14 cellular contexts compared by ENCODE assay signal in the genomic region with DNA sequence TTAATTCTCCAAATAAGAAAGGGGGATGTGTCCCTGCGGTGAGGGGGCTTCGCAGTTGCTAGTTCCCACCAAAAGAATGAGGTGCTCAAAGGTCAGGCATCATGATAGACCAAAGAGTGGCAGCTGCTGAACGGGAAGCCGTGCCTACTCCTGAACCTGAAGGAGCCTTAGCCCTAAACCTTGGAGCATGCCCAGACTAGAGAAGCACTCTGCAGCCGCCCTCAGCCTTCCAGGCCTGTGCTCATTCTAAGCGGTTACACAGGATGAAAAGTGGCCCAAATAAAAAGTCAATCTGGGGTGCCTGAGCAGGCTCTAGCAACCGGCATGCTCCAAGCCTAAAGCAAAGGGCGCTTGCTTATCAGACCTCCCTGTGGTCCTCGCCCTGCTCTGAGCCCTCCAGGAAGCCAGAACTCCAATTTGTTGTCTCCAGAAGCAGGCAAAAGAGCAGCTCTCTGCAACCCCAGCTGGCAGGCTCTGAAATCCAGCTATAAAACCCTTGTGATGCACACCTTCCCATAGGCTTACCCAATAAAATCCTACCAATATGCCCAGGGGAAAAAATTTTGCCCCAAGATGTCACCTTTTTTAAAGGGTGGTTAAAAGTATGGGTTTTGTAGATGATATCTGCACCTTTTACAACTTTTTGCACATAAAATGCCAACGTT. TPM values are rescaled to one million over a fixed set of nuclear protein-coding genes. Genes with fewer than 3 reads are reported as not detected.
A peak's percentile ranks its signal among the peaks of the same experiment; 100 is the strongest.
DNase-seq lines count a peak whose midpoint lies in the region; ATAC-seq, FAIRE-seq and TF ChIP-seq lines count a peak whose summit lies in the region.
"Had no signal": no experiment of that assay in that cellular context is flagged by ENCODE, and none has a peak within 500 bp of the region (broad histone marks: within the 10 kb centered on the region; RNA-seq: fewer than 3 reads in every experiment).

No MANE protein-coding gene starts in this region.

- TF ChIP-seq POLR2A in IMR-90 (IDR thresholded peaks at IDR 0.05; ENCODE audit: low read depth, low read length) = no peak
- no peak for TF ChIP-seq POLR2A in erythroblast (IDR thresholded peaks at IDR 0.05; ENCODE audit: low read length)
- no peak for TF ChIP-seq POLR2A in spleen (IDR thresholded peaks at IDR 0.05)

- no peak overlapping the region for H3K14ac ChIP-seq in IMR-90 (replicated peaks; ENCODE audit: low read depth, low read length)

- peaks cover 79% of the 10 kb centered on the region for H3K4me1 Mint-ChIP-seq in CD8-positive, alpha-beta T cell (ENCODE audit: low read depth)

- H3K23ac ChIP-seq in IMR-90 (ENCODE audit: low read depth, low read length) = no peak overlapping the region

- intact Hi-C loops in CD8-positive, alpha-beta T cell (cut with DNase I, micrococcal nuclease) = no loop called here
- intact Hi-C loops in IMR-90 (cut with micrococcal nuclease) (no loop called here), spleen (cut with DNase I; ENCODE audit: low total_unique reads) (no loop called here)

- no peaks in the 10 kb centered on the region for H3K36me3 ChIP-seq in CD8-positive, alpha-beta T cell (ENCODE audit: insufficient read depth, low read length)
- H3K36me3 ChIP-seq in IMR-90 (ENCODE audit: control insufficient read depth, insufficient read depth, low read length) (no peaks in the 10 kb centered on the region), small intestine (ENCODE audit: control insufficient read depth in 2 of 2, insufficient read depth in 2 of 2, low read length in 2 of 2) (no peaks in the 10 kb centered on the region), spleen (peaks cover 0 to 9% (median 0%) of the 10 kb centered on the region in 6 donors)
- H3K36me3 ChIP-seq: Peyer's patch had no signal

- no TSS peak for BruUV-seq in IMR-90 (replicated peaks; lab: Mats Ljungman, UMichigan)

- no peak for TF ChIP-seq CTCF in CD8-positive, alpha-beta T cell (IDR thresholded peaks at IDR 0.05)
- no peak for TF ChIP-seq CTCF in IMR-90 (conservative IDR thresholded peaks at IDR 0.05; ENCODE audit: low read depth, low read length)
- TF ChIP-seq CTCF in spleen (IDR thresholded peaks at IDR 0.05 in 8 of 11, conservative IDR thresholded peaks at IDR 0.05 in 3 of 11) = no peak

- in situ Hi-C loops in IMR-90 (cut with MboI; ENCODE audit: low sequenced_read_pairs) = no loop called here

- no peak overlapping the region for H3K27ac ChIP-seq in CD8-positive, alpha-beta T cell (ENCODE audit: low read depth, low read length)
- H3K27ac ChIP-seq in IMR-90 (ENCODE audit: insufficient read depth, low read length) (no peak overlapping the region), small intestine (ENCODE audit: low read depth in 1 of 2, low read length in 1 of 2) (no peak overlapping the region), spleen (no peak overlapping the region)
- H3K27ac ChIP-seq: Peyer's patch had no signal

- no peak for TF ChIP-seq RAD21 in IMR-90 (IDR thresholded peaks at IDR 0.05; ENCODE audit: low read length)

- peaks cover 26% of the 10 kb centered on the region for H3K36me3 Mint-ChIP-seq in CD8-positive, alpha-beta T cell

- dilution Hi-C loops in IMR-90 (cut with HindIII; ENCODE audit: low sequenced_read_pairs, unreplicated experiment) = no loop called here

- H2BK5ac ChIP-seq in IMR-90 (ENCODE audit: low read depth, low read length, poor library complexity, severe bottlenecking) = no peak overlapping the region

- H3K56ac ChIP-seq in IMR-90 (ENCODE audit: extremely low read depth, insufficient read depth, low read length) = no peak overlapping the region

- no peak overlapping the region for H3K4me2 ChIP-seq in IMR-90 (ENCODE audit: low read depth, low read length)

- H3K4me3 Mint-ChIP-seq in CD8-positive, alpha-beta T cell = no peak overlapping the region

- no peak overlapping the region for H3K4ac ChIP-seq in IMR-90 (ENCODE audit: low read depth, low read length)

- peaks cover 6 to 34% of the 10 kb centered on the region in 2 experiments; a peak in 2 of 4 replicates for H3K79me1 ChIP-seq in IMR-90 (ENCODE audit: low read depth in 1 of 2, low read length in 2 of 2)

- no peaks in the 10 kb centered on the region for H3K27me3 ChIP-seq in CD8-positive, alpha-beta T cell (ENCODE audit: insufficient read depth, low read length)
- H3K27me3 ChIP-seq in IMR-90 (ENCODE audit: control insufficient read depth, insufficient read depth, low read length) = no peaks in the 10 kb centered on the region
- no peaks in the 10 kb centered on the region for H3K27me3 ChIP-seq in small intestine (ENCODE audit: control insufficient read depth in 2 of 2, insufficient read depth in 2 of 2, low read length in 2 of 2)
- no peaks in the 10 kb centered on the region for H3K27me3 ChIP-seq in spleen (replicated peaks in 1 of 7)
- H3K27me3 ChIP-seq: Peyer's patch had no signal

- H4K5ac ChIP-seq in IMR-90 (ENCODE audit: low read depth, low read length) = no peak overlapping the region

- H3K4me3 ChIP-seq in CD8-positive, alpha-beta T cell (ENCODE audit: low read depth, low read length) = no peak overlapping the region
- H3K4me3 ChIP-seq in IMR-90 (ENCODE audit: insufficient read depth, low read depth, low read length) = no peak overlapping the region
- no peak overlapping the region for H3K4me3 ChIP-seq in small intestine (ENCODE audit: low read depth in 1 of 2, low read length in 2 of 2)
- no peak overlapping the region for H3K4me3 ChIP-seq in spleen
- H3K4me3 ChIP-seq: Peyer's patch had no signal

- H4K20me1 ChIP-seq in IMR-90 (ENCODE audit: insufficient read depth, low read length) = peaks cover 20% of the 10 kb centered on the region

- H4K91ac ChIP-seq in IMR-90 (ENCODE audit: insufficient read depth, low read depth, low read length) = no peak overlapping the region

- peaks cover 55% of the 10 kb centered on the region for H3K4me1 ChIP-seq in CD8-positive, alpha-beta T cell (ENCODE audit: insufficient read depth, low read length)
- H3K4me1 ChIP-seq in IMR-90 (ENCODE audit: control insufficient read depth, insufficient read depth, low read length) (no peaks in the 10 kb centered on the region; the same call in 1 of the 2 replicates), small intestine (ENCODE audit: control insufficient read depth in 2 of 2, insufficient read depth in 1 of 2, low read depth in 1 of 2, low read length in 1 of 2) (no peaks in the 10 kb centered on the region), spleen (peaks cover 0 to 49% (median 0%) of the 10 kb centered on the region in 6 donors)
- H3K4me1 ChIP-seq: Peyer's patch had no signal

- no peak overlapping the region for H3K9ac ChIP-seq in IMR-90 (ENCODE audit: low read depth, low read length)

- H2AFZ ChIP-seq in IMR-90 (replicated peaks; ENCODE audit: low read length, poor library complexity) = no peak overlapping the region

- CTCF ChIA-PET in CD8-positive, alpha-beta T cell (lab: Charles Lee) = interaction anchor here (1.2 kb wide), 1 partner anchor 10 kb away, joined by 3 read pairs; no protein-coding TSS in a partner anchor
- CTCF ChIA-PET in IMR-90 (lab: Yijun Ruan, JAX) = no interaction called here

- no peak for FAIRE-seq in small intestine (lab: Jason Lieb, UNC)

- POLR2A ChIA-PET in CD8-positive, alpha-beta T cell (lab: Charles Lee) = no interaction called here
- POLR2A ChIA-PET in IMR-90 (lab: Charles Lee; ENCODE audit: unreplicated experiment) = no interaction called here

- no peaks in the 10 kb centered on the region for H3K27me3 Mint-ChIP-seq in CD8-positive, alpha-beta T cell (ENCODE audit: low read depth)

- no peak overlapping the region for H2BK15ac ChIP-seq in IMR-90 (ENCODE audit: low read depth, low read length)

- H3K18ac ChIP-seq in IMR-90 (ENCODE audit: low read depth, low read length) = no peak overlapping the region

- H2AK9ac ChIP-seq in IMR-90 (replicated peaks; ENCODE audit: low read depth, low read length, poor library complexity) = no peak overlapping the region

- no peaks in the 10 kb centered on the region for H3K9me3 Mint-ChIP-seq in CD8-positive, alpha-beta T cell

- peak overlapping the region; percentile 10 for H3K27ac Mint-ChIP-seq in CD8-positive, alpha-beta T cell

- 49% methylated on average over 4 of the region's 10 CpGs; no CpG with 5 or more reads in 1 of the 2 experiments for WGBS in IMR-90 (ENCODE audit: extremely low coverage in 2 of 2, insufficient read length in 1 of 2), 2 experiments
- 47 to 76% (median 51%) methylated on average over 10 of the region's 10 CpGs for WGBS in small intestine, 3 donors
- 91 to 97% (median 93%) methylated on average over 9 to 10 of the region's 10 CpGs for WGBS in spleen, 5 donors

- ATAC-seq in CD8-positive, alpha-beta T cell = no peak
- ATAC-seq in IMR-90 (ENCODE audit: low read depth) (peak; percentile 53; the same call in 1 of the 2 replicates), HG02981 (IDR thresholded peaks at IDR 0.05; ENCODE audit: unreplicated experiment) (no peak)
- ATAC-seq: HCT116 had no signal

- no peak overlapping the region for H2BK20ac ChIP-seq in IMR-90 (ENCODE audit: low read depth, low read length)

- H2AK5ac ChIP-seq in IMR-90 (ENCODE audit: low read depth, low read length) = no peak overlapping the region

- H4K8ac ChIP-seq in IMR-90 (ENCODE audit: low read depth in 2 of 2, low read length in 2 of 2) = no peak overlapping the region

- H3K9me1 ChIP-seq in IMR-90 (ENCODE audit: insufficient read depth, low read length) = peaks cover 2% of the 10 kb centered on the region; the same call in 1 of the 2 replicates

- H2BK120ac ChIP-seq in IMR-90 (ENCODE audit: low read depth, low read length) = no peak overlapping the region

- H3K9me3 ChIP-seq in CD8-positive, alpha-beta T cell (ENCODE audit: low read length) = no peaks in the 10 kb centered on the region
- H3K9me3 ChIP-seq in IMR-90 (ENCODE audit: control insufficient read depth, insufficient read depth, low read length) = no peaks in the 10 kb centered on the region
- H3K9me3 ChIP-seq in small intestine (ENCODE audit: control insufficient read depth, low read depth) = no peaks in the 10 kb centered on the region
- H3K9me3 ChIP-seq in spleen = no peaks in the 10 kb centered on the region
- H3K9me3 ChIP-seq: Peyer's patch had no signal

- no peak for DNase-seq in CD8-positive, alpha-beta T cell
- DNase-seq in IMR-90 (no peak), erythroblast (lab: John Stamatoyannopoulos, UW) (peak; percentile 5 to 9), small intestine (peak; percentile 11), HuH-7 (ENCODE audit: low spot score) (no peak), spleen (no peak)
- DNase-seq in activated CD4-positive, CD25-positive, alpha-beta regulatory T cell (lab: John Stamatoyannopoulos, UW) = no peak
- DNase-seq: COR-L47, NCI-H187 treated with DMSO at 0.1 percent for 48 hours, NCI-H774, Peyer's patch, SHP77 had no signal

TF ChIP-seq in IMR-90, 13 proteins besides CTCF, POLR2A, EP300 and RAD21 (continues in another document):
- TF ChIP-seq NFE2L2 (IDR thresholded peaks at IDR 0.05; ENCODE audit: low read depth, low read length) (no peak), RFX5 (IDR thresholded peaks at IDR 0.05; ENCODE audit: low read depth, low read length) (no peak)

RNA-seq across cellular contexts. Expression of a gene that starts 17.5 kb away (rescaled TPM):
- total RNA-seq in CD8-positive, alpha-beta T cell = 10 to 100 TPM; 62.1 to 70.8 TPM
- total RNA-seq in IMR-90 (2012; rRNA removed) (24.7 and 33.7 TPM in 2 replicates), spleen (10 to 100 TPM; 32.1 to 60.1 (median 44.3) TPM)
- polyA plus RNA-seq in IMR-90 (2012; rRNA removed) (54.1 and 54.3 TPM in 2 replicates), small intestine (10 to 100 TPM in 1 of 3 donors, 1 to 10 TPM in 2; 5.1 to 16.3 (median 5.6) TPM), spleen (10 to 100 TPM in 2 of 3 donors, 1 to 10 TPM in 1; 9.5 to 14.1 (median 13.0) TPM)
- 31.1 and 35.6 TPM in 2 replicates for polyA plus RNA-seq in IMR-90 (2012; cell fraction: cytosol; rRNA removed)
- 22.8 and 23.4 TPM in 2 replicates for polyA plus RNA-seq in IMR-90 (2012; cell fraction: nucleus; rRNA removed; ENCODE audit: low replicate concordance)

Comparison
In these comparisons a context has a peak if more than half of its experiments do, and no peak if none do; other contexts are left out.
1. DNase-seq: peak in erythroblast (2 of 2) and small intestine (single experiment); none in CD8-positive, alpha-beta T cell (0 of 7), IMR-90 (single experiment), activated CD4-positive, CD25-positive, alpha-beta regulatory T cell (0 of 4), HuH-7 (single experiment) and spleen (single experiment).